32 cellular contexts compared by ENCODE assay signal in genomic region chr7:97857544-97857943, GRCh38.
"Had no signal": no experiment of that assay in that cellular context is flagged by ENCODE, and none has a peak within 500 bp of the region (broad histone marks: within the 10 kb centered on the region; RNA-seq: fewer than 3 reads in every experiment).

No MANE protein-coding gene starts in this region.

- H3K4me2 ChIP-seq: KMS-11 had no signal

- H3K27me3 ChIP-seq: MG63 had no signal

- H3K9me3 ChIP-seq: MG63 had no signal

- H3K4me3 ChIP-seq: MG63 had no signal

- DNase-seq: Karpas-422, MG63, MM.1S, NCI-H1048, NCI-H1092, NCI-H1092 treated with DMSO at 0.1 percent for 48 hours, NCI-H1105, NCI-H1105 treated with DMSO at 0.1 percent for 48 hours, NCI-H1417, NCI-H1417 treated with DMSO at 0.1 percent for 48 hours, NCI-H1436, NCI-H1436 treated with DMSO at 0.1 percent for 48 hours, NCI-H146, NCI-H1694, NCI-H1694 treated with DMSO at 0.1 percent for 48 hours, NCI-H187, NCI-H187 treated with DMSO at 0.1 percent for 48 hours, NCI-H1930, NCI-H2029, NCI-H2029 treated with DMSO at 0.1 percent for 48 hours, NCI-H2081, NCI-H2081 treated with DMSO at 0.1 percent for 48 hours, NCI-H2107, NCI-H2171, NCI-H2171 treated with DMSO at 0.1 percent for 48 hours, NCI-H2227 treated with DMSO at 0.1 percent for 48 hours, NCI-H226, NCI-H345, NCI-H446, NCI-H446 treated with DMSO at 0.1 percent for 48 hours, NCI-H510A treated with DMSO at 0.1 percent for 48 hours had no signal

- H3K27ac ChIP-seq: KMS-11 had no signal

- H3K9ac ChIP-seq: KMS-11 had no signal
